Comparison of ENCODE assay signal across 17 cellular contexts in genomic region chr13:32126756-32127155, GRCh38.
"Had no signal": no experiment of that assay in that cellular context is flagged by ENCODE, and none has a peak within 500 bp of the region (broad histone marks: within the 10 kb centered on the region; RNA-seq: fewer than 3 reads in every experiment).

No MANE protein-coding gene starts in this region.

- H3K27ac ChIP-seq: cardiac muscle cell, colonic mucosa had no signal

- H3K27me3 ChIP-seq: cardiac muscle cell, colonic mucosa, stomach, tibial nerve had no signal

- ATAC-seq: activated CD4-positive, CD25-positive, alpha-beta regulatory T cell treated with anti-CD3 and anti-CD28 coated beads, Interleukin-2, amount 50 U/mL, for 24 hours; activated CD8-positive, alpha-beta memory T cell treated with anti-CD3 and anti-CD28 coated beads, Interleukin-2, amount 10 ng/mL, durations not matched to agents 7 days and 5 days; activated naive CD4-positive, alpha-beta T cell treated with anti-CD3 and anti-CD28 coated beads, Interleukin-2, amount 50 U/mL, for 72 hours; activated T-cell treated with anti-CD3 and anti-CD28 coated beads, Interleukin-2, amount 50 U/mL, for 4 hours; left colon; mucosa of descending colon; natural killer cell had no signal

- H3K4me1 ChIP-seq: colonic mucosa, stomach, tibial nerve had no signal

- H3K9me3 ChIP-seq: colonic mucosa, mucosa of descending colon had no signal

- H3K4me3 ChIP-seq: cardiac muscle cell, colonic mucosa, mucosa of descending colon, stomach, tibial nerve had no signal

- DNase-seq: activated CD4-positive, alpha-beta T cell treated with anti-CD3 and anti-CD28 coated beads, Interleukin-2, amount 50 U/mL, for 4 hours; activated CD8-positive, alpha-beta memory T cell treated with anti-CD3 and anti-CD28 coated beads, Interleukin-2, amount 10 ng/mL, durations not matched to agents 7 days and 5 days; activated effector memory CD4-positive, alpha-beta T cell treated with anti-CD3 and anti-CD28 coated beads, Interleukin-2, amount 50 U/mL, for 16 hours; activated T-cell treated with anti-CD3 and anti-CD28 coated beads, Interleukin-2, amount 50 U/mL, for 4 hours; anterior cingulate cortex; colonic mucosa; effector CD8-positive, alpha-beta T cell; left colon; mammary epithelial cell; mucosa of descending colon; natural killer cell; occipital lobe; stomach had no signal

- H3K36me3 ChIP-seq: cardiac muscle cell, colonic mucosa had no signal
